In the genomic region with DNA sequence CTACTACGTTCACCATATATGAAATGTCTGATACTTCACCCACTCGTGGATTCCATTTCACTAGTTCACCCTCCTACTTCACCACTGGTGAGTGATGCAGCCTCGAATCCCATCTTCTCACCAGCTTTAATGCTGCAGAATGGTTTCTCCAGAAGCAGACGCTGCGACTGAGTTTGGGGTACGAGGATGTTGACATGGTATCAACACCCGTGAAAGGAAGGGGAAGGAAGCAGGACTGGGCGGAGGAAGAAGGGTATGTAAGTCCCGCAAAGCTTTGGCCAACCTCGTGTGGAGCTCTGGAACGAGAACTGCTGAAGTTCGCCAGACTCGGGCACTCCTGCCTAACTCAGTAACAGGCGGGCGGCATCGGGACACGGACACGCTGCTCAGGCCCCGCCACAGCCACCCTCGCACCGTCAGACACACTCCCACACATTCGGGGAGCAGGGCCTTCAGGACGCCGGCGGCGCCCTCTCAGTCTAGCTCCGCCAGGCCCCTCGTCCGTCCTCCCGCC, we compare ENCODE assay signal across 8 cellular contexts. TPM values are rescaled to one million over a fixed set of nuclear protein-coding genes. Genes with fewer than 3 reads are reported as not detected.
DNase-seq lines count a peak whose midpoint lies in the region; ATAC-seq, FAIRE-seq and TF ChIP-seq lines count a peak whose summit lies in the region.

No MANE protein-coding gene starts in this region.

- CTCF ChIA-PET in activated CD4-positive, alpha-beta memory T cell treated with anti-CD3 and anti-CD28 coated beads, Interleukin-2, amount 10 ng/mL, durations not matched to agents 7 days and 5 days (lab: Charles Lee), result interaction anchor here (0.5 to 2.5 kb wide), 11 partner anchors 11 to 314 kb away, joined by 3 to 9 read pairs (median 3); partner anchors contain the start of gene PRMT2

- H3K9me3 ChIP-seq in fibroblast of lung (ENCODE audit: control insufficient read depth, insufficient read depth, low read depth, low read length) (no peaks in the 10 kb centered on the region), vagina (no peaks in the 10 kb centered on the region)

- no peaks in the 10 kb centered on the region for H4K20me1 ChIP-seq in fibroblast of lung (ENCODE audit: control insufficient read depth, extremely low read depth, insufficient read depth, low read length)

- H3K27ac Mint-ChIP-seq in activated CD4-positive, alpha-beta memory T cell treated with anti-CD3 and anti-CD28 coated beads, Interleukin-2, amount 10 ng/mL, durations not matched to agents 7 days and 5 days, result peak overlapping the region; percentile 81
- peak overlapping the region; percentile 81 to 87 for H3K27ac Mint-ChIP-seq in natural killer cell treated with Interleukin-12 subunit alpha and Interleukin-12 subunit beta and Interleukin-15 and Interleukin-18, amount 100 ng/mL, for 72 hours

- DNase-seq in NCI-H524 (lab: John Stamatoyannopoulos, UW) (peak; percentile 6 to 45), NCI-H524 treated with DMSO at 0.1 percent for 48 hours (lab: John Stamatoyannopoulos, UW) (no peak), H54 (ENCODE audit: insufficient read length, low spot score) (peak; percentile 49), Kasumi-1 (lab: John Stamatoyannopoulos, UW) (peak; percentile 56 to 57), fibroblast of lung (ENCODE audit: low read depth in 2 of 2) (peak; percentile 44 to 55), vagina (ENCODE audit: extremely low spot score in 2 of 2) (no peak)
- peak; percentile 43 for DNase-seq in activated CD4-positive, alpha-beta memory T cell treated with anti-CD3 and anti-CD28 coated beads, Interleukin-2, amount 10 ng/mL, durations not matched to agents 7 days and 5 days
- DNase-seq in natural killer cell treated with Interleukin-12 subunit alpha and Interleukin-12 subunit beta and Interleukin-15 and Interleukin-18, amount 100 ng/mL, for 72 hours (ENCODE audit: low spot score), result peak; percentile 69

- H3K4me1 ChIP-seq in fibroblast of lung (ENCODE audit: control insufficient read depth, extremely low read depth, insufficient read depth, low read length) (peaks cover 3% of the 10 kb centered on the region), vagina (peaks cover 66% of the 10 kb centered on the region)

- H3K27me3 Mint-ChIP-seq in activated CD4-positive, alpha-beta memory T cell treated with anti-CD3 and anti-CD28 coated beads, Interleukin-2, amount 10 ng/mL, durations not matched to agents 7 days and 5 days, result no peaks in the 10 kb centered on the region
- no peaks in the 10 kb centered on the region for H3K27me3 Mint-ChIP-seq in natural killer cell treated with Interleukin-12 subunit alpha and Interleukin-12 subunit beta and Interleukin-15 and Interleukin-18, amount 100 ng/mL, for 72 hours

- H2AFZ ChIP-seq in fibroblast of lung (ENCODE audit: low read length), result peak overlapping the region; percentile 83

- H3K9me3 Mint-ChIP-seq in activated CD4-positive, alpha-beta memory T cell treated with anti-CD3 and anti-CD28 coated beads, Interleukin-2, amount 10 ng/mL, durations not matched to agents 7 days and 5 days, result no peaks in the 10 kb centered on the region
- no peaks in the 10 kb centered on the region for H3K9me3 Mint-ChIP-seq in natural killer cell treated with Interleukin-12 subunit alpha and Interleukin-12 subunit beta and Interleukin-15 and Interleukin-18, amount 100 ng/mL, for 72 hours

- peak overlapping the region; percentile 87 for H3K4me3 Mint-ChIP-seq in activated CD4-positive, alpha-beta memory T cell treated with anti-CD3 and anti-CD28 coated beads, Interleukin-2, amount 10 ng/mL, durations not matched to agents 7 days and 5 days
- peak overlapping the region; percentile 94 for H3K4me3 Mint-ChIP-seq in natural killer cell treated with Interleukin-12 subunit alpha and Interleukin-12 subunit beta and Interleukin-15 and Interleukin-18, amount 100 ng/mL, for 72 hours

- H3K36me3 Mint-ChIP-seq in activated CD4-positive, alpha-beta memory T cell treated with anti-CD3 and anti-CD28 coated beads, Interleukin-2, amount 10 ng/mL, durations not matched to agents 7 days and 5 days (ENCODE audit: low read depth), result peaks cover 34% of the 10 kb centered on the region
- H3K36me3 Mint-ChIP-seq in natural killer cell treated with Interleukin-12 subunit alpha and Interleukin-12 subunit beta and Interleukin-15 and Interleukin-18, amount 100 ng/mL, for 72 hours, result no peaks in the 10 kb centered on the region

- TF ChIP-seq POLR2A in H54 (IDR thresholded peaks at IDR 0.05; ENCODE audit: low read depth, low read length), result no peak
- no peak for TF ChIP-seq POLR2A in vagina (IDR thresholded peaks at IDR 0.05)

- peaks cover 37% of the 10 kb centered on the region for H3K4me1 Mint-ChIP-seq in activated CD4-positive, alpha-beta memory T cell treated with anti-CD3 and anti-CD28 coated beads, Interleukin-2, amount 10 ng/mL, durations not matched to agents 7 days and 5 days
- H3K4me1 Mint-ChIP-seq in natural killer cell treated with Interleukin-12 subunit alpha and Interleukin-12 subunit beta and Interleukin-15 and Interleukin-18, amount 100 ng/mL, for 72 hours (ENCODE audit: low read depth in 2 of 2), result peaks cover 27 to 35% of the 10 kb centered on the region in 2 donors

- peaks cover 37% of the 10 kb centered on the region for H3K79me2 ChIP-seq in fibroblast of lung (ENCODE audit: control insufficient read depth, insufficient read depth, low read length)

- peak overlapping the region; percentile 96 for H3K4me2 ChIP-seq in fibroblast of lung (ENCODE audit: extremely low read depth, insufficient read depth, low read length)

- intact Hi-C loops in vagina (cut with DNase I), result no loop called here

- TF ChIP-seq CTCF in fibroblast of lung (conservative IDR thresholded peaks at IDR 0.05 in 1 of 2, IDR thresholded peaks at IDR 0.05 in 1 of 2; ENCODE audit: low read depth in 1 of 2, low read length in 2 of 2) (no peak), vagina (IDR thresholded peaks at IDR 0.05) (no peak)

- H3K36me3 ChIP-seq in fibroblast of lung (ENCODE audit: control insufficient read depth, insufficient read depth, low read length) (no peaks in the 10 kb centered on the region), vagina (no peaks in the 10 kb centered on the region)

- H3K27ac ChIP-seq in fibroblast of lung (ENCODE audit: insufficient read depth, low read length), result peak overlapping the region; percentile 89
- peak overlapping the region; percentile 94 for H3K27ac ChIP-seq in vagina

- POLR2A ChIA-PET in activated CD4-positive, alpha-beta memory T cell treated with anti-CD3 and anti-CD28 coated beads, Interleukin-2, amount 10 ng/mL, durations not matched to agents 7 days and 5 days (lab: Charles Lee), result interaction anchor here (0.6 to 6.9 kb wide), 26 partner anchors 9 to 487 kb away, joined by 3 to 61 read pairs (median 6); partner anchors contain the start of genes C21orf58, MCM3AP, PCNT and PRMT2

- H3K4me3 ChIP-seq in fibroblast of lung (replicated peaks in 1 of 4; ENCODE audit: control extremely low read depth in 1 of 4, insufficient read depth in 1 of 4, low read depth in 3 of 4, low read length in 4 of 4) (peak overlapping the region; percentile 81 to 87 (median 84)), vagina (peak overlapping the region; percentile 97 to 100)

- peak; percentile 21 to 22 for ATAC-seq in natural killer cell treated with Interleukin-12 subunit alpha and Interleukin-12 subunit beta and Interleukin-15 and Interleukin-18, amount 100 ng/mL, for 72 hours

- H3K27me3 ChIP-seq in fibroblast of lung (ENCODE audit: control insufficient read depth, insufficient read depth, low read length), result no peaks in the 10 kb centered on the region
- H3K27me3 ChIP-seq in vagina, result no peaks in the 10 kb centered on the region

- peak overlapping the region; percentile 88 for H3K9ac ChIP-seq in fibroblast of lung (ENCODE audit: insufficient read depth, low read length)

- no peak for FAIRE-seq in H54 (lab: Jason Lieb, UNC)

RNA-seq across cellular contexts. Expression of gene DIP2A, which starts 0.8 kb away (rescaled TPM):
- total RNA-seq in activated CD4-positive, alpha-beta memory T cell treated with anti-CD3 and anti-CD28 coated beads, Interleukin-2, amount 10 ng/mL, durations not matched to agents 7 days and 5 days, result 10 to 100 TPM; 52.9 to 53.2 TPM
- 13.6 and 21.1 TPM in 2 replicates for total RNA-seq in fibroblast of lung
- polyA plus RNA-seq in fibroblast of lung, result 16.3 and 19.6 TPM in 2 replicates
- polyA plus RNA-seq in fibroblast of lung (2012), result 10.2 and 11.8 TPM in 2 replicates
- polyA minus RNA-seq in fibroblast of lung (ENCODE audit: low replicate concordance), result 30.7 and 37.9 TPM in 2 replicates
- total RNA-seq in natural killer cell treated with Interleukin-12 subunit alpha and Interleukin-12 subunit beta and Interleukin-15 and Interleukin-18, amount 100 ng/mL, for 72 hours, result 10 to 100 TPM; 39.4 to 71.6 TPM
- 46.2 TPM for total RNA-seq in vagina

Comparison
In these comparisons a context has a peak if more than half of its experiments do, and no peak if none do; other contexts are left out.
1. DNase-seq: peak in NCI-H524 (2 of 2), H54 (single experiment), Kasumi-1 (2 of 2), activated CD4-positive, alpha-beta memory T cell treated with anti-CD3 and anti-CD28 coated beads, Interleukin-2, amount 10 ng/mL, durations not matched to agents 7 days and 5 days (single experiment), fibroblast of lung (2 of 2) and natural killer cell treated with Interleukin-12 subunit alpha and Interleukin-12 subunit beta and Interleukin-15 and Interleukin-18, amount 100 ng/mL, for 72 hours (single experiment); none in NCI-H524 treated with DMSO at 0.1 percent for 48 hours (single experiment) and vagina (0 of 2).